In genomic region chr14:34593740-34594375, GRCh38 we compare ENCODE assay signal across 22 cellular contexts. TPM values are rescaled to one million over a fixed set of nuclear protein-coding genes. Genes with fewer than 3 reads are reported as not detected.
DNase-seq lines count a peak whose midpoint lies in the region; ATAC-seq and FAIRE-seq lines count a peak whose summit lies in the region.
"Had no signal": no experiment of that assay in that cellular context is flagged by ENCODE, and none has a peak within 500 bp of the region (broad histone marks: within the 10 kb centered on the region; RNA-seq: fewer than 3 reads in every experiment).

No MANE protein-coding gene starts in this region.

- H3K4me3 ChIP-seq in adipocyte (ENCODE audit: low read length): no peak overlapping the region
- H3K4me3 ChIP-seq: esophagus squamous epithelium, upper lobe of left lung had no signal

- H3K27me3 ChIP-seq in adipocyte (replicated peaks; ENCODE audit: control insufficient read depth, insufficient read depth, low read length): no peaks in the 10 kb centered on the region
- H3K27me3 ChIP-seq: esophagus squamous epithelium, upper lobe of left lung had no signal

- H3K9me3 ChIP-seq in adipocyte (ENCODE audit: control insufficient read depth, low read length): no peaks in the 10 kb centered on the region
- H3K9me3 ChIP-seq: esophagus squamous epithelium, upper lobe of left lung had no signal

- peaks cover 89% of the 10 kb centered on the region for H3K36me3 ChIP-seq in adipocyte (ENCODE audit: control insufficient read depth, insufficient read depth, low read length, severe bottlenecking)

- no peak for FAIRE-seq in urothelium cell line (lab: Jason Lieb, UNC)
- FAIRE-seq: GM19239, H54, TTC549 had no signal

- intact Hi-C loops in sciatic nerve (cut with DNase I): no loop called here

- DNase-seq in AG08396 (ENCODE audit: low spot score) (peak; percentile 16), adipocyte (ENCODE audit: low read depth) (peak; percentile 50), fibroblast of peridontal ligament (ENCODE audit: extremely low read depth) (peak; percentile 65), sciatic nerve (ENCODE audit: low spot score) (peak; percentile 74), globus pallidus (ENCODE audit: low spot score) (no peak), putamen (ENCODE audit: low spot score) (no peak), urothelium cell line (ENCODE audit: low spot score) (no peak)
- DNase-seq: activated CD4-positive, alpha-beta T cell treated with anti-CD3 and anti-CD28 coated beads, Interleukin-2, amount 10 ng/mL, durations not matched to agents 7 days and 5 days; activated naive CD4-positive, alpha-beta T cell treated with anti-CD3 and anti-CD28 coated beads for 36 hours; esophagus squamous epithelium; KBM-7; left cardiac atrium; NCI-H1048; NCI-H2081 treated with DMSO at 0.1 percent for 48 hours; NCI-H510A treated with DMSO at 0.1 percent for 48 hours; RPMI8226 had no signal

- no peak overlapping the region for H3K9ac ChIP-seq in adipocyte (ENCODE audit: low read length)

- peak; percentile 93 for ATAC-seq in sciatic nerve
- ATAC-seq in HG02571 (IDR thresholded peaks at IDR 0.05; ENCODE audit: unreplicated experiment): no peak
- ATAC-seq: left cardiac atrium; stimulated activated memory B cell treated with anti-CD40 and anti-IgM and Interleukin-4, amounts not matched to agents 10 μg/mL and 1 μg/mL and 100 μg/mL, for 72 hours had no signal

- H3K4me1 ChIP-seq in adipocyte (ENCODE audit: control insufficient read depth, insufficient read depth, low read length): peaks cover 3% of the 10 kb centered on the region
- H3K4me1 ChIP-seq: esophagus squamous epithelium, upper lobe of left lung had no signal

RNA-seq across cellular contexts. Expression of gene SNX6, which starts 36.1 kb away (rescaled TPM):
- 101 TPM for total RNA-seq in sciatic nerve

RNA-seq across cellular contexts. Expression of gene EAPP, which starts 54.4 kb away (rescaled TPM):
- 34.6 TPM for total RNA-seq in sciatic nerve

Comparison
In these comparisons a context has a peak if more than half of its experiments do, and no peak if none do; other contexts are left out.
1. DNase-seq: peak in AG08396 (single experiment), adipocyte (single experiment), fibroblast of peridontal ligament (single experiment) and sciatic nerve (single experiment); none in globus pallidus (single experiment), putamen (single experiment) and urothelium cell line (single experiment).